ENCODE assay signal across 12 cellular contexts in the genomic region with DNA sequence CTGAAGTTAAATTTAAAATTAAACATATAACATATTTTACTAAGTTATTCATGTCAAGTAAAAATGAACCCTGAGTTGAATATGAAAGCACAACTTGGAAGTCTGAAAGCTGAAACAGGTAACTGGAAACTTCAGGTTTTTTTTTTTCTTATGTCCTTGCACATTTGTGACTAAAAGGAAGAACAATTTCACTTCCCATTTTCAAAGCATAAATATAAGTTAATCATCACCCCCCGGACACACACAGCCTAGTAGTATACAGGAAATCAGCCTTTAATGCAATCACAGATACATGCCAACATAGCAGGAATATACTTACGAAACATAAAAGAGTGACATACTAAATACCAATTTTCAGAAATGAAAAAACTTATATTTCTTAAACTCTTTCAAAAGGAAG.
DNase-seq lines count a peak whose midpoint lies in the region; ATAC-seq and TF ChIP-seq lines count a peak whose summit lies in the region.
"Had no signal": no experiment of that assay in that cellular context is flagged by ENCODE, and none has a peak within 500 bp of the region (broad histone marks: within the 10 kb centered on the region; RNA-seq: fewer than 3 reads in every experiment).

No MANE protein-coding gene starts in this region.

- H3K4me3 ChIP-seq in NB4 (ENCODE audit: low read depth, low read length) (no peak overlapping the region), A673 (ENCODE audit: low read depth, low read length, poor library complexity, severe bottlenecking) (no peak overlapping the region)

- no peak overlapping the region for H3K27ac ChIP-seq in foreskin keratinocyte
- H3K27ac ChIP-seq in A673 (ENCODE audit: low read depth, low read length, poor library complexity, severe bottlenecking) = no peak overlapping the region
- H3K27ac ChIP-seq: C4-2B had no signal

- peak; percentile 10 for DNase-seq in GM10266 (ENCODE audit: extremely low spot score)
- DNase-seq in NB4 (ENCODE audit: low read depth) = peak; percentile 77
- no peak for DNase-seq in foreskin keratinocyte
- DNase-seq in amygdala (lab: John Stamatoyannopoulos, UW) = no peak
- no peak for DNase-seq in DMS153 (lab: John Stamatoyannopoulos, UW)
- no peak for DNase-seq in A673 (ENCODE audit: low spot score)
- DNase-seq: activated gamma-delta T cell, H7, NCI-H1930 had no signal

- no peaks in the 10 kb centered on the region for H3K9me3 ChIP-seq in A673 (ENCODE audit: low read depth, low read length, poor library complexity, severe bottlenecking)

- intact Hi-C loops in A673 (cut with micrococcal nuclease; ENCODE audit: unreplicated experiment) = no loop called here

- H3K36me3 ChIP-seq in A673 (ENCODE audit: insufficient read depth, low read length, poor library complexity, severe bottlenecking) = no peaks in the 10 kb centered on the region

- POLR2A ChIA-PET in A673 (lab: Charles Lee; ENCODE audit: low non-redundant PET) = no interaction called here

- peak; percentile 99 for ATAC-seq in GM19438 (IDR thresholded peaks at IDR 0.05; ENCODE audit: low read depth, unreplicated experiment)
- ATAC-seq in HG02973 (IDR thresholded peaks at IDR 0.05; ENCODE audit: unreplicated experiment) = peak; percentile 97
- ATAC-seq in foreskin keratinocyte = no peak

- no TSS peak for BruUV-seq in A673 (replicated peaks; lab: Mats Ljungman, UMichigan)

- TF ChIP-seq CTCF in GM10266 (IDR thresholded peaks at IDR 0.05; ENCODE audit: control insufficient read depth, insufficient read depth, low read depth, missing control alignments) = no peak
- TF ChIP-seq CTCF in NB4 (IDR thresholded peaks at IDR 0.05; ENCODE audit: low read depth, low read length) = no peak
- no peak for TF ChIP-seq CTCF in foreskin keratinocyte (conservative IDR thresholded peaks at IDR 0.05)
- no peak for TF ChIP-seq CTCF in A673 (conservative IDR thresholded peaks at IDR 0.05; ENCODE audit: low read depth, low read length)

- H3K4me1 ChIP-seq in foreskin keratinocyte (no peaks in the 10 kb centered on the region), A673 (ENCODE audit: insufficient read depth, low read length, poor library complexity, severe bottlenecking) (no peaks in the 10 kb centered on the region)

- TF ChIP-seq POLR2A in NB4 (IDR thresholded peaks at IDR 0.05; ENCODE audit: extremely low read depth, insufficient read length) = no peak

- no peaks in the 10 kb centered on the region for H3K27me3 ChIP-seq in foreskin keratinocyte
- no peaks in the 10 kb centered on the region for H3K27me3 ChIP-seq in A673 (replicated peaks; ENCODE audit: insufficient read depth, low read depth, low read length, poor library complexity)

- CTCF ChIA-PET in A673 (lab: Charles Lee) = no interaction called here

Comparison
In these comparisons a context has a peak if more than half of its experiments do, and no peak if none do; other contexts are left out.
1. DNase-seq: peak in GM10266 (single experiment) and NB4 (single experiment); none in foreskin keratinocyte (0 of 2), amygdala (0 of 56), DMS153 (single experiment) and A673 (single experiment).